Comparison of ENCODE assay signal across 8 cellular contexts in the genomic region with DNA sequence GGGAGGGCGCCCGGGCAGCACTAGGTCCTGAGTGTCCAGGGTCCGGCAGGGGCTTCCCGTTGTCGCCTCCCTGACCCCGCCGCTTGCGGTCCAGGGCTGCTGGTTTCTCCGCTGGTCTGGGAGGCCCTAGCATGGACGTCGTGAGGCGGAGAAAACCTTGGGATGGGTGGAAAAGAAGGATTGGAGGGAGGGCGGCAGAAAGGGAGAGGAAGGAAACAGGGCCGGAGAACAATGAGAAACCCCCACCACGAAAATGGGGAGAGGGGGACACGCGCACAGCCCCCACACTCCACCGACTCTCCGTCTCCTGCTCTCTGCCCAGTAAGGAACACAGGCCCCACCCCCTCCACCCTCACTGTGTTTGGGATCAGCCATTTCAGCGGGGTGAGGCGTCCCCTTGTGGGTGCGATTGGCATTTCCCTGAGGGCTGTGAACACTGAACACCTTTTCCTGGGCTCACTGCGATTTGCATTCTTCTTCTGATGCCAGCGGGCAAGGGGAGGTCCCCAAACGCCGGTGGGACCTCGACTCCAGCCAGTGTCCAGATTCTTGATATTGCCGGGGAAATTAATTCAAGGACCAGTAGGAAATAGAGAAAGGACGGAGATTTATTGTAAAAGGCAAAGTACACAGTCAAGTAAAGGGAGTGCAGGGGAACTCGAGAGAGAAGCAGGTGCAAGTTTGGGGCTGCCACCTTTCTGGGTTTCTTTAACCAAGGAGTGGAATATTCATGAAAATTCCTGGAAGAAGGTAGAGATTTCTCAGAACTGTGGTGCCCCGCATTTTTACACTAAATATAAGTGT.
DNase-seq lines count a peak whose midpoint lies in the region; ATAC-seq and TF ChIP-seq lines count a peak whose summit lies in the region.

No MANE protein-coding gene starts in this region.

- no peaks in the 10 kb centered on the region for H3K36me3 ChIP-seq in GM06990 (ENCODE audit: control insufficient read depth, insufficient read depth, low read length)

- TF ChIP-seq CTCF in GM06990 (IDR thresholded peaks at IDR 0.05; ENCODE audit: insufficient read depth, low read length, poor library complexity, severe bottlenecking) = peak; percentile 82

- no peak overlapping the region for H3K4me3 ChIP-seq in GM06990 (replicated peaks; ENCODE audit: low read depth, low read length)

- no peak for ATAC-seq in HG03520 (IDR thresholded peaks at IDR 0.05; ENCODE audit: unreplicated experiment)

- H3K27me3 ChIP-seq in GM06990 (replicated peaks; ENCODE audit: control insufficient read depth, insufficient read depth, low read length) = peaks cover 3% of the 10 kb centered on the region

- DNase-seq in GM06990 (ENCODE audit: extremely low read depth, insufficient read length) = no peak
- DNase-seq in KG1 (lab: John Stamatoyannopoulos, UW) = peak; percentile 58
- DNase-seq in SHP77 (lab: John Stamatoyannopoulos, UW) = peak; percentile 74
- DNase-seq in activated effector memory CD4-positive, alpha-beta T cell treated with anti-CD3 and anti-CD28 coated beads, Interleukin-2, amount 50 U/mL, for 16 hours = peak; percentile 90
- DNase-seq in germinal center (ENCODE audit: low spot score) = peak; percentile 38
- DNase-seq in nucleus accumbens (lab: John Stamatoyannopoulos, UW) = peak in 45 of 56 donors; percentile 6 to 80 (median 36)
- peak; percentile 79 for DNase-seq in superior temporal gyrus (ENCODE audit: extremely low spot score)
